In the genomic region with DNA sequence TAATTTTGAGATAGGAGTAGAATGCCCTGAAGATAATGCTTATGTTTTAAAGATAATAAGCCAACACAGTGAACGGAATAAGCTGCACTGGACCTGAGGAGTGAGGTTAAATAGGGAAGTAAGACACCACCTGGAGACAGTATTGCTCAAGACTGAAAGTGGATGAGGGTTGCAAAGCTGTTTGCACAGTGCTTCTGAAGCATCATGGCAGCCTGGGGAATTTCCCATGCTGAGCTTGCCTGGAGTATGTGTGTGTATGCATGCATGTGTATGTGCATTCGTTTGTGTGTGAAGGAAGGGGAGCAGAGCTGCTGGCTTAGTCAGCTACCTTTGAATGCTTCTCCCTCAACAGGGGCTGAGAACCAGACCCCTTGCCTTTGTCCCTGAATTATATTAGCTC, we compare ENCODE assay signal across 11 cellular contexts. TPM values are rescaled to one million over a fixed set of nuclear protein-coding genes. Genes with fewer than 3 reads are reported as not detected.
DNase-seq lines count a peak whose midpoint lies in the region; ATAC-seq, FAIRE-seq and TF ChIP-seq lines count a peak whose summit lies in the region.
"Had no signal": no experiment of that assay in that cellular context is flagged by ENCODE, and none has a peak within 500 bp of the region (broad histone marks: within the 10 kb centered on the region; RNA-seq: fewer than 3 reads in every experiment).

No MANE protein-coding gene starts in this region.

- DNase-seq in GM20000 (ENCODE audit: low spot score) (peak; percentile 52), bronchial epithelial cell (ENCODE audit: low read depth) (peak; percentile 73), midbrain (lab: John Stamatoyannopoulos, UW) (no peak), aorta (no peak), SW480 (ENCODE audit: low spot score) (no peak), uterus (no peak)
- DNase-seq: Calu3 had no signal

- no peak for TF ChIP-seq CTCF in GM20000 (IDR thresholded peaks at IDR 0.05; ENCODE audit: extremely low read depth, missing control alignments)
- no peak for TF ChIP-seq CTCF in bronchial epithelial cell (IDR thresholded peaks at IDR 0.05; ENCODE audit: insufficient read depth, low read length, severe bottlenecking)
- TF ChIP-seq CTCF in uterus (IDR thresholded peaks at IDR 0.05) = no peak

- WGBS in aorta, 2 donors = 73 to 80% methylated on average over 2 of the region's 2 CpGs

- FAIRE-seq in bronchial epithelial cell (lab: Jason Lieb, UNC) = no peak

- intact Hi-C loops in aorta (cut with DNase I) = no loop called here
- intact Hi-C loops in uterus (cut with DNase I; ENCODE audit: low total_unique reads) = no loop called here

- no peak overlapping the region for H3K4me3 ChIP-seq in bronchial epithelial cell (ENCODE audit: low read depth, low read length)
- no peak overlapping the region for H3K4me3 ChIP-seq in aorta (ENCODE audit: low read length in 2 of 2)
- no peak overlapping the region for H3K4me3 ChIP-seq in uterus
- H3K4me3 ChIP-seq: cardiac muscle cell had no signal

- H3K36me3 ChIP-seq in bronchial epithelial cell (ENCODE audit: control insufficient read depth, insufficient read depth, low read length) (no peaks in the 10 kb centered on the region), aorta (ENCODE audit: control insufficient read depth in 1 of 2, insufficient read depth in 2 of 2, low read length in 1 of 2) (no peaks in the 10 kb centered on the region), uterus (no peaks in the 10 kb centered on the region)
- H3K36me3 ChIP-seq: cardiac muscle cell had no signal

- H3K27me3 ChIP-seq in bronchial epithelial cell (ENCODE audit: control insufficient read depth, insufficient read depth, low read length) = no peaks in the 10 kb centered on the region
- no peaks in the 10 kb centered on the region for H3K27me3 ChIP-seq in aorta (ENCODE audit: control insufficient read depth in 1 of 2, insufficient read depth in 2 of 2, low read length in 1 of 2)
- H3K27me3 ChIP-seq in uterus = no peaks in the 10 kb centered on the region
- H3K27me3 ChIP-seq: cardiac muscle cell had no signal

- no peak for TF ChIP-seq POLR2A in uterus (IDR thresholded peaks at IDR 0.05)

- H3K4me1 ChIP-seq in aorta (ENCODE audit: control insufficient read depth in 1 of 2, insufficient read depth in 2 of 2, low read length in 2 of 2) (no peaks in the 10 kb centered on the region), uterus (no peaks in the 10 kb centered on the region)
- H3K4me1 ChIP-seq: parathyroid adenoma had no signal

- H3K27ac ChIP-seq in aorta (ENCODE audit: low read depth in 1 of 2, low read length in 2 of 2) (no peak overlapping the region), uterus (no peak overlapping the region)
- H3K27ac ChIP-seq: cardiac muscle cell, parathyroid adenoma had no signal

- peak; percentile 98 for ATAC-seq in GM18499 (IDR thresholded peaks at IDR 0.05; ENCODE audit: insufficient read depth, unreplicated experiment)
- ATAC-seq in HG03103 (IDR thresholded peaks at IDR 0.05; ENCODE audit: low read depth, unreplicated experiment) = peak; percentile 99
- no peak for ATAC-seq in aorta (ENCODE audit: low FRiP score)

- H3K9me3 ChIP-seq in aorta (ENCODE audit: control insufficient read depth, low read length) (no peaks in the 10 kb centered on the region), uterus (no peaks in the 10 kb centered on the region)

RNA-seq across cellular contexts. Expression of a gene that starts 35.8 kb away (rescaled TPM):
- total RNA-seq in bronchial epithelial cell (2.1 TPM in 1 of 2 replicates, not detected in the other), aorta (10 to 100 TPM; 12.0 to 49.9 TPM), uterus (10 to 100 TPM in 1 of 4 donors, 1 to 10 TPM in 3; 2.1 to 31.2 (median 5.0) TPM)
- 1 to 10 TPM; 4.3 to 6.3 TPM for polyA plus RNA-seq in aorta

Comparison
In these comparisons a context has a peak if more than half of its experiments do, and no peak if none do; other contexts are left out.
1. DNase-seq: peak in GM20000 (single experiment) and bronchial epithelial cell (single experiment); none in midbrain (single experiment), aorta (0 of 2), SW480 (single experiment) and uterus (0 of 2).